Comparison of ENCODE assay signal across 21 cellular contexts in genomic region chr11:31807791-31808074, GRCh38. TPM values are rescaled to one million over a fixed set of nuclear protein-coding genes. Genes with fewer than 3 reads are reported as not detected.
"Had no signal": no experiment of that assay in that cellular context is flagged by ENCODE, and none has a peak within 500 bp of the region (broad histone marks: within the 10 kb centered on the region; RNA-seq: fewer than 3 reads in every experiment).

No MANE protein-coding gene starts in this region.

- H3K27ac Mint-ChIP-seq: activated naive CD8-positive, alpha-beta T cell treated with anti-CD3 and anti-CD28 coated beads, Interleukin-2, amount 10 ng/mL, durations not matched to agents 7 days and 5 days had no signal

- ATAC-seq: T-cell had no signal

- H3K27ac ChIP-seq: esophagus squamous epithelium, right atrium auricular region, tibial artery, uterus had no signal

- H3K4me3 Mint-ChIP-seq: activated naive CD8-positive, alpha-beta T cell treated with anti-CD3 and anti-CD28 coated beads, Interleukin-2, amount 10 ng/mL, durations not matched to agents 7 days and 5 days had no signal

- H3K9me3 ChIP-seq: esophagus squamous epithelium, right atrium auricular region, tibial artery, uterus had no signal

- H3K4me3 ChIP-seq: esophagus squamous epithelium, right atrium auricular region, tibial artery, uterus had no signal

- H3K36me3 ChIP-seq: esophagus squamous epithelium, right atrium auricular region, tibial artery, uterus had no signal

- DNase-seq: activated CD4-positive, CD25-positive, alpha-beta regulatory T cell treated with anti-CD3 and anti-CD28 coated beads, Interleukin-2, amount 50 U/mL, for 72 hours; activated naive CD4-positive, alpha-beta T cell; activated naive CD8-positive, alpha-beta T cell treated with anti-CD3 and anti-CD28 coated beads, Interleukin-2, amount 10 ng/mL, durations not matched to agents 7 days and 5 days; esophagus squamous epithelium; hypothalamus; kidney glomerular epithelial cell; stimulated activated CD4-positive, alpha-beta T cell treated with anti-CD3 and anti-CD28 coated beads, Interleukin-4, amount 100 ng/mL, for 1 hour; stimulated activated naive CD4-positive, alpha-beta T cell; T-cell; T1000; tibial artery; uterus had no signal

RNA-seq across cellular contexts. Expression of gene PAX6, which starts 3.4 kb away (rescaled TPM):
- total RNA-seq: activated CD8-positive, alpha-beta memory T cell treated with anti-CD3 and anti-CD28 coated beads for 36 hours; activated naive CD8-positive, alpha-beta T cell treated with anti-CD3 and anti-CD28 coated beads, Interleukin-2, amount 10 ng/mL, durations not matched to agents 7 days and 5 days; bronchial epithelial cell; chondrocyte; dermis microvascular lymphatic vessel endothelial cell; fibroblast of villous mesenchyme; posterior vena cava; right atrium auricular region; skeletal muscle tissue; subcutaneous adipose tissue; T-cell had no signal
